Comparison of ENCODE assay signal across 11 cellular contexts in the genomic region with DNA sequence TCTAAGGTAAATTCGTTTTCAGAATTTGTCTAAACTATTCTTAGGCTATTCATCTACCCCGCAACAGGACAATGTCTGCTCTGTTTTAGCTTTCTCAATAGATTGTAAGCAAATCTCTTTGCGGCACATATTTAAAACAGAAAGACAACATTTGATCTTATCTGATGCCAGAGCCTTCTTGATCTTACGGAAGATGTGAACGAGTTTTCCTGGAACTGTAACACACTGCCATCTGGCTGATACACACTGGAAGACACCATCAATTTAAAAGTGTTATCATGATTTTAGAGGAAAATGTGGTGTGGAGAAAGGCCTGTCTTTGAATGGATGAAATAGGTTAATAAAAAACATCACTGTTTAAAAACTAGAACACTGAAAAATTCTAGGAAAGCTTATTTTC. TPM values are rescaled to one million over a fixed set of nuclear protein-coding genes. Genes with fewer than 3 reads are reported as not detected.
DNase-seq lines count a peak whose midpoint lies in the region; ATAC-seq and TF ChIP-seq lines count a peak whose summit lies in the region.
"Had no signal": no experiment of that assay in that cellular context is flagged by ENCODE, and none has a peak within 500 bp of the region (broad histone marks: within the 10 kb centered on the region; RNA-seq: fewer than 3 reads in every experiment).

No MANE protein-coding gene starts in this region.

- peak in 2 of 3 donors; percentile 56 to 79 for DNase-seq in CD4-positive, CD25-positive, alpha-beta regulatory T cell
- DNase-seq in HFFc6 (no peak), foreskin keratinocyte (no peak), Right ventricle myocardium superior (no peak), retina (no peak), body of pancreas (no peak)
- no peak for DNase-seq in activated T-cell treated with anti-CD3 and anti-CD28 coated beads, Interleukin-2, amount 50 U/mL, for 4 hours
- DNase-seq: NCI-H446, SHP77 treated with DMSO at 0.1 percent for 48 hours had no signal

- H3K27me3 Mint-ChIP-seq in CD4-positive, CD25-positive, alpha-beta regulatory T cell: no peaks in the 10 kb centered on the region
- H3K27me3 Mint-ChIP-seq in HFFc6 (ENCODE audit: insufficient read depth): no peaks in the 10 kb centered on the region; the same call in 1 of the 2 replicates
- no peaks in the 10 kb centered on the region for H3K27me3 Mint-ChIP-seq in activated T-cell treated with anti-CD3 and anti-CD28 coated beads, Interleukin-2, amount 50 U/mL, for 4 hours (ENCODE audit: low read depth)
- H3K27me3 Mint-ChIP-seq: progenitor cell of endocrine pancreas had no signal

- no peak for TF ChIP-seq POLR2A in body of pancreas (IDR thresholded peaks at IDR 0.05)

- peaks cover 15% of the 10 kb centered on the region for H3K36me3 Mint-ChIP-seq in CD4-positive, CD25-positive, alpha-beta regulatory T cell
- 0 out of 2 replicates have a peak, but pooled peaks cover 5% of the 10 kb centered on the region for H3K36me3 Mint-ChIP-seq in HFFc6 (ENCODE audit: low read depth)
- H3K36me3 Mint-ChIP-seq in activated T-cell treated with anti-CD3 and anti-CD28 coated beads, Interleukin-2, amount 50 U/mL, for 4 hours (ENCODE audit: insufficient read depth): peaks cover 13% of the 10 kb centered on the region

- H3K27me3 ChIP-seq in CD4-positive, CD25-positive, alpha-beta regulatory T cell (ENCODE audit: control insufficient read depth, insufficient read depth, low read length): no peaks in the 10 kb centered on the region
- H3K27me3 ChIP-seq in foreskin keratinocyte (no peaks in the 10 kb centered on the region), body of pancreas (no peaks in the 10 kb centered on the region)

- peak; percentile 59 to 64 for ATAC-seq in CD4-positive, CD25-positive, alpha-beta regulatory T cell (ENCODE audit: low read depth in 2 of 2)
- peak; percentile 34 to 51 for ATAC-seq in activated T-cell treated with anti-CD3 and anti-CD28 coated beads, Interleukin-2, amount 50 U/mL, for 4 hours
- ATAC-seq in foreskin keratinocyte (no peak), Right ventricle myocardium superior (ENCODE audit: poor library complexity) (no peak), body of pancreas (no peak)

- H3K4me3 ChIP-seq in CD4-positive, CD25-positive, alpha-beta regulatory T cell (ENCODE audit: low read depth, low read length): peak overlapping the region; percentile 87
- no peak overlapping the region for H3K4me3 ChIP-seq in body of pancreas

- TF ChIP-seq CTCF in HFFc6 (IDR thresholded peaks at IDR 0.05) (peak; percentile 48), foreskin keratinocyte (conservative IDR thresholded peaks at IDR 0.05) (peak; percentile 46), body of pancreas (IDR thresholded peaks at IDR 0.05) (no peak)

- intact Hi-C loops in Right ventricle myocardium superior (cut with DNase I) (no loop called here), body of pancreas (cut with DNase I) (no loop called here)

- H3K27ac Mint-ChIP-seq in CD4-positive, CD25-positive, alpha-beta regulatory T cell: peak overlapping the region; percentile 93 to 97 (median 95)
- no peak overlapping the region for H3K27ac Mint-ChIP-seq in HFFc6
- H3K27ac Mint-ChIP-seq: progenitor cell of endocrine pancreas had no signal

- H3K4me1 Mint-ChIP-seq in CD4-positive, CD25-positive, alpha-beta regulatory T cell: peaks cover 13 to 48% (median 22%) of the 10 kb centered on the region in 4 donors
- no peaks in the 10 kb centered on the region for H3K4me1 Mint-ChIP-seq in HFFc6 (ENCODE audit: low read depth)
- peaks cover 43% of the 10 kb centered on the region for H3K4me1 Mint-ChIP-seq in activated T-cell treated with anti-CD3 and anti-CD28 coated beads, Interleukin-2, amount 50 U/mL, for 4 hours (ENCODE audit: low read depth)

- H3K36me3 ChIP-seq in CD4-positive, CD25-positive, alpha-beta regulatory T cell (ENCODE audit: control insufficient read depth, insufficient read depth, low read length): peaks cover 9% of the 10 kb centered on the region
- no peaks in the 10 kb centered on the region for H3K36me3 ChIP-seq in body of pancreas (replicated peaks in 1 of 2; ENCODE audit: insufficient read depth in 1 of 2, low read depth in 2 of 2)

- WGBS in body of pancreas, 2 donors: 70 to 83% methylated on average over 5 of the region's 5 CpGs

- no peaks in the 10 kb centered on the region for H3K9me3 Mint-ChIP-seq in CD4-positive, CD25-positive, alpha-beta regulatory T cell
- no peaks in the 10 kb centered on the region for H3K9me3 Mint-ChIP-seq in HFFc6
- no peaks in the 10 kb centered on the region for H3K9me3 Mint-ChIP-seq in activated T-cell treated with anti-CD3 and anti-CD28 coated beads, Interleukin-2, amount 50 U/mL, for 4 hours

- peak overlapping the region; percentile 33 to 80 (median 56) for H3K4me3 Mint-ChIP-seq in CD4-positive, CD25-positive, alpha-beta regulatory T cell
- H3K4me3 Mint-ChIP-seq in HFFc6: no peak overlapping the region
- H3K4me3 Mint-ChIP-seq in activated T-cell treated with anti-CD3 and anti-CD28 coated beads, Interleukin-2, amount 50 U/mL, for 4 hours: peak overlapping the region; percentile 68

- peaks cover 7% of the 10 kb centered on the region for H3K4me1 ChIP-seq in CD4-positive, CD25-positive, alpha-beta regulatory T cell (ENCODE audit: control insufficient read depth, insufficient read depth, low read length, poor library complexity, severe bottlenecking)
- no peaks in the 10 kb centered on the region for H3K4me1 ChIP-seq in foreskin keratinocyte
- H3K4me1 ChIP-seq in body of pancreas: no peaks in the 10 kb centered on the region

- no peaks in the 10 kb centered on the region for H3K9me3 ChIP-seq in CD4-positive, CD25-positive, alpha-beta regulatory T cell (ENCODE audit: control insufficient read depth in 2 of 2, low read length in 2 of 2)
- H3K9me3 ChIP-seq in body of pancreas: no peaks in the 10 kb centered on the region

- peak overlapping the region; percentile 75 for H3K27ac ChIP-seq in CD4-positive, CD25-positive, alpha-beta regulatory T cell (ENCODE audit: insufficient read depth, low read length, poor library complexity, severe bottlenecking)
- H3K27ac ChIP-seq in foreskin keratinocyte: no peak overlapping the region
- no peak overlapping the region for H3K27ac ChIP-seq in body of pancreas
- H3K27ac ChIP-seq: KMS-11 had no signal

RNA-seq across cellular contexts. Expression of gene COA6, which starts 36.1 kb away (rescaled TPM):
- total RNA-seq in CD4-positive, CD25-positive, alpha-beta regulatory T cell: 11.9 TPM
- polyA plus RNA-seq in CD4-positive, CD25-positive, alpha-beta regulatory T cell: 10 to 100 TPM; 46.8 to 61.9 (median 55.6) TPM
- total RNA-seq in HFFc6 (2021; fragmentation: NEBNext Ultra II Directional; extraction: Animal tissue kit (Norgen Biotek cat#: 25700)): 10 to 100 TPM; 23.2 to 33.5 (median 29.0) TPM
- 10 to 100 TPM; 55.6 to 65.4 (median 62.8) TPM for total RNA-seq in activated T-cell treated with anti-CD3 and anti-CD28 coated beads, Interleukin-2, amount 50 U/mL, for 4 hours
- 46.1 and 49.2 TPM in 2 replicates for total RNA-seq in foreskin keratinocyte
- polyA plus RNA-seq in foreskin keratinocyte: 65.2 and 67.3 TPM in 2 replicates
- 42.0 TPM for total RNA-seq in Right ventricle myocardium superior
- 1 to 10 TPM; 4.0 to 5.7 TPM for total RNA-seq in body of pancreas

Comparison
In these comparisons a context has a peak if more than half of its experiments do, and no peak if none do; other contexts are left out.
1. ATAC-seq: peak in CD4-positive, CD25-positive, alpha-beta regulatory T cell (2 of 2) and activated T-cell treated with anti-CD3 and anti-CD28 coated beads, Interleukin-2, amount 50 U/mL, for 4 hours (2 of 2); none in foreskin keratinocyte (single experiment), Right ventricle myocardium superior (single experiment) and body of pancreas (single experiment).
2. DNase-seq: peak in CD4-positive, CD25-positive, alpha-beta regulatory T cell (2 of 3); none in HFFc6 (single experiment), activated T-cell treated with anti-CD3 and anti-CD28 coated beads, Interleukin-2, amount 50 U/mL, for 4 hours (single experiment), foreskin keratinocyte (0 of 2), Right ventricle myocardium superior (single experiment), retina (single experiment) and body of pancreas (0 of 4).
3. CTCF ChIP-seq: peak in HFFc6 (single experiment) and foreskin keratinocyte (single experiment); none in body of pancreas (0 of 7).